In genomic region chr20:33992145-33992922, GRCh38 we compare ENCODE assay signal across 8 cellular contexts. TPM values are rescaled to one million over a fixed set of nuclear protein-coding genes. Genes with fewer than 3 reads are reported as not detected.
DNase-seq lines count a peak whose midpoint lies in the region; ATAC-seq and TF ChIP-seq lines count a peak whose summit lies in the region.

No MANE protein-coding gene starts in this region.

- intact Hi-C loops in gastrocnemius medialis (cut with DNase I; ENCODE audit: low total_unique reads): loop anchor here (2.0 to 10.0 kb wide), 4 partner anchors 260 to 1638 kb away; partner anchors contain the start of genes ACTL10, ASXL1, C20orf144 and DYNLRB1

- DNase-seq in NCI-H146 (lab: John Stamatoyannopoulos, UW): peak; percentile 64
- no peak for DNase-seq in NCI-H146 treated with DMSO at 0.1 percent for 48 hours (lab: John Stamatoyannopoulos, UW; ENCODE audit: unreplicated experiment)
- DNase-seq in T-cell: peak in 1 of 34 experiments; percentile 0
- DNase-seq in foreskin fibroblast: peak; percentile 15 to 54
- no peak for DNase-seq in gastrocnemius medialis
- DNase-seq in hippocampal formation (lab: John Stamatoyannopoulos, UW): no peak
- DNase-seq in NCI-H2171 treated with DMSO at 0.1 percent for 48 hours (lab: John Stamatoyannopoulos, UW): no peak

- in situ Hi-C loops in gastrocnemius medialis (cut with MboI; ENCODE audit: low sequenced_read_pairs in 4 of 4): loop anchor here in 2 of 4 donors (10.0 kb wide), 2 partner anchors 52 to 92 kb away; no protein-coding TSS in a partner anchor

- H3K27me3 Mint-ChIP-seq in T-cell: no peaks in the 10 kb centered on the region

- peaks cover 51 to 57% (median 53%) of the 10 kb centered on the region in 3 donors for H3K4me1 Mint-ChIP-seq in T-cell

- no peaks in the 10 kb centered on the region for H3K27me3 ChIP-seq in gastrocnemius medialis

- no peaks in the 10 kb centered on the region for H3K9me3 Mint-ChIP-seq in T-cell

- POLR2A ChIA-PET in T-cell (lab: Charles Lee): interaction anchor here in 1 of 2 donors (1.2 to 1.3 kb wide), 3 partner anchors 12 to 181 kb away, joined by 6 to 18 read pairs (median 8); partner anchors contain the start of genes CHMP4B and EIF2S2

- CTCF ChIA-PET in T-cell (lab: Charles Lee): interaction anchor here (0.6 to 1.2 kb wide), 4 partner anchors 29 to 129 kb away, joined by 3 to 5 read pairs (median 3); no protein-coding TSS in a partner anchor

- peaks cover under 1% of the 10 kb centered on the region for H3K36me3 Mint-ChIP-seq in T-cell

- no peak for TF ChIP-seq POLR2A in gastrocnemius medialis (IDR thresholded peaks at IDR 0.05)

- H3K4me3 Mint-ChIP-seq in T-cell: peak overlapping the region; percentile 93 to 97 (median 93)

- peak overlapping the region; percentile 97 to 99 for H3K27ac Mint-ChIP-seq in T-cell

- H3K27ac ChIP-seq in gastrocnemius medialis: peak overlapping the region; percentile 94 to 99 (median 98)

- H3K4me3 ChIP-seq in foreskin fibroblast (ENCODE audit: low read depth in 1 of 2, low read length in 2 of 2) (peak overlapping the region; percentile 79 to 97), gastrocnemius medialis (peak overlapping the region; percentile 76 to 99 (median 89))

- H3K36me3 ChIP-seq in gastrocnemius medialis: no peaks in the 10 kb centered on the region

- ATAC-seq in T-cell (replicated peaks in 1 of 4) (no peak), gastrocnemius medialis (peak in 1 of 2 donors; percentile 4), HG03342 (IDR thresholded peaks at IDR 0.05; ENCODE audit: unreplicated experiment) (no peak)

- no peak for TF ChIP-seq CTCF in foreskin fibroblast (IDR thresholded peaks at IDR 0.05; ENCODE audit: low read depth, low read length)
- TF ChIP-seq CTCF in gastrocnemius medialis (IDR thresholded peaks at IDR 0.05 in 4 of 5, conservative IDR thresholded peaks at IDR 0.05 in 1 of 5): no peak

- no peaks in the 10 kb centered on the region for H3K9me3 ChIP-seq in gastrocnemius medialis

- H3K4me1 ChIP-seq in gastrocnemius medialis: peaks cover 32 to 35% of the 10 kb centered on the region in 2 donors

RNA-seq across cellular contexts. Expression of gene RALY, which starts 1.4 kb away (rescaled TPM):
- total RNA-seq in T-cell (100 to 1,000 TPM; 110 to 126 (median 125) TPM), gastrocnemius medialis (100 to 1,000 TPM in 2 of 4 donors, 10 to 100 TPM in 2; 69.0 to 119 (median 93.1) TPM)

Comparison
In these comparisons a context has a peak if more than half of its experiments do, and no peak if none do; other contexts are left out.
1. DNase-seq: peak in NCI-H146 (single experiment) and foreskin fibroblast (2 of 2); none in NCI-H146 treated with DMSO at 0.1 percent for 48 hours (single experiment), gastrocnemius medialis (0 of 2), hippocampal formation (0 of 2) and NCI-H2171 treated with DMSO at 0.1 percent for 48 hours (single experiment).